Comparison of ENCODE assay signal across 17 cellular contexts in genomic region chr7:126776506-126776905, GRCh38.
DNase-seq lines count a peak whose midpoint lies in the region; ATAC-seq and TF ChIP-seq lines count a peak whose summit lies in the region.
"Had no signal": no experiment of that assay in that cellular context is flagged by ENCODE, and none has a peak within 500 bp of the region (broad histone marks: within the 10 kb centered on the region; RNA-seq: fewer than 3 reads in every experiment).

No MANE protein-coding gene starts in this region.

- no peaks in the 10 kb centered on the region for H3K9me3 Mint-ChIP-seq in Caco-2 (ENCODE audit: unreplicated experiment)
- H3K9me3 Mint-ChIP-seq: CD4-positive, alpha-beta T cell had no signal

- DNase-seq in DMS79 treated with DMSO at 0.1 percent for 48 hours (lab: John Stamatoyannopoulos, UW): peak; percentile 81
- DNase-seq in Karpas-422: peak; percentile 26
- DNase-seq in NOMO-1 (lab: John Stamatoyannopoulos, UW; ENCODE audit: unreplicated experiment in 2 of 2): peak; percentile 6 to 37
- DNase-seq in islet precursor cell: peak; percentile 55
- no peak for DNase-seq in Caco-2
- no peak for DNase-seq in gastrocnemius medialis
- no peak for DNase-seq in uterus
- DNase-seq: ACHN; CD4-positive, alpha-beta T cell; DMS153; DND-41; EL; GM23248 had no signal

- no peak for TF ChIP-seq POLR2A in gastrocnemius medialis (IDR thresholded peaks at IDR 0.05)
- TF ChIP-seq POLR2A in uterus (IDR thresholded peaks at IDR 0.05): no peak

- H3K36me3 Mint-ChIP-seq in Caco-2 (ENCODE audit: insufficient read depth, unreplicated experiment): no peaks in the 10 kb centered on the region

- no peak overlapping the region for H3K27ac ChIP-seq in Karpas-422 (ENCODE audit: low read length)
- no peak overlapping the region for H3K27ac ChIP-seq in gastrocnemius medialis
- no peak overlapping the region for H3K27ac ChIP-seq in uterus
- H3K27ac ChIP-seq: C4-2B, GM23248, HL-60 had no signal

- ATAC-seq in gastrocnemius medialis: no peak
- ATAC-seq in GM21717 (IDR thresholded peaks at IDR 0.05; ENCODE audit: unreplicated experiment): no peak

- no peak overlapping the region for H3K4me3 Mint-ChIP-seq in Caco-2 (ENCODE audit: unreplicated experiment)
- H3K4me3 Mint-ChIP-seq: CD4-positive, alpha-beta T cell had no signal

- H3K9me2 ChIP-seq in Karpas-422 (replicated peaks; ENCODE audit: insufficient read depth, low read length): no peaks in the 10 kb centered on the region

- CTCF ChIA-PET in Caco-2 (lab: Charles Lee): no interaction called here

- no peaks in the 10 kb centered on the region for H3K79me2 ChIP-seq in Karpas-422 (ENCODE audit: low read length)

- no peaks in the 10 kb centered on the region for H4K20me1 ChIP-seq in Karpas-422 (ENCODE audit: insufficient read depth, low read depth, low read length)

- H3K9ac ChIP-seq in Karpas-422 (ENCODE audit: low read length): no peak overlapping the region
- H3K9ac ChIP-seq: GM23248 had no signal

- intact Hi-C loops in Caco-2 (cut with micrococcal nuclease; ENCODE audit: unreplicated experiment): no loop called here
- intact Hi-C loops in gastrocnemius medialis (cut with DNase I; ENCODE audit: low total_unique reads): no loop called here
- intact Hi-C loops in uterus (cut with DNase I; ENCODE audit: low total_unique reads): no loop called here

- H3K4me3 ChIP-seq in Karpas-422 (ENCODE audit: low read length): no peak overlapping the region
- no peak overlapping the region for H3K4me3 ChIP-seq in Caco-2 (ENCODE audit: low read depth, low read length)
- H3K4me3 ChIP-seq in gastrocnemius medialis: no peak overlapping the region
- H3K4me3 ChIP-seq in uterus: no peak overlapping the region
- H3K4me3 ChIP-seq: GM23248, HAP-1 had no signal

- H3K27me3 Mint-ChIP-seq in Caco-2 (ENCODE audit: insufficient read depth, unreplicated experiment): peaks cover 7% of the 10 kb centered on the region
- H3K27me3 Mint-ChIP-seq: CD4-positive, alpha-beta T cell had no signal

- H2AFZ ChIP-seq in Karpas-422 (ENCODE audit: low read length): no peak overlapping the region
- H2AFZ ChIP-seq: GM23248 had no signal

- H3K9me3 ChIP-seq in Karpas-422 (ENCODE audit: low read length) (no peaks in the 10 kb centered on the region), Caco-2 (no peaks in the 10 kb centered on the region), gastrocnemius medialis (no peaks in the 10 kb centered on the region), uterus (no peaks in the 10 kb centered on the region)
- H3K9me3 ChIP-seq: HAP-1 had no signal

- H3K27ac Mint-ChIP-seq in Caco-2 (ENCODE audit: unreplicated experiment): no peak overlapping the region
- H3K27ac Mint-ChIP-seq: CD4-positive, alpha-beta T cell had no signal

- H3K4me1 Mint-ChIP-seq in Caco-2 (ENCODE audit: low read depth, unreplicated experiment): no peaks in the 10 kb centered on the region

- in situ Hi-C loops in gastrocnemius medialis (cut with MboI; ENCODE audit: low sequenced_read_pairs in 4 of 4): no loop called here

- POLR2A ChIA-PET in Caco-2 (lab: Charles Lee): no interaction called here

- H3K4me2 ChIP-seq in Karpas-422 (ENCODE audit: low read depth, low read length, poor library complexity, severe bottlenecking): no peak overlapping the region

- H3K4me1 ChIP-seq in Karpas-422 (ENCODE audit: low read length) (no peaks in the 10 kb centered on the region), Caco-2 (no peaks in the 10 kb centered on the region), gastrocnemius medialis (no peaks in the 10 kb centered on the region), uterus (no peaks in the 10 kb centered on the region)
- H3K4me1 ChIP-seq: HAP-1 had no signal

- BruUV-seq in Caco-2 (replicated peaks; lab: Mats Ljungman, UMichigan): no TSS peak

- TF ChIP-seq CTCF in Caco-2 (IDR thresholded peaks at IDR 0.05; ENCODE audit: insufficient read depth in 1 of 2, low read depth in 1 of 2, low read length in 1 of 2, severe bottlenecking in 1 of 2, unreplicated experiment in 1 of 2) (no peak), gastrocnemius medialis (IDR thresholded peaks at IDR 0.05 in 4 of 5, conservative IDR thresholded peaks at IDR 0.05 in 1 of 5) (no peak), uterus (IDR thresholded peaks at IDR 0.05) (no peak)

- no peaks in the 10 kb centered on the region for H3K36me3 ChIP-seq in Karpas-422 (ENCODE audit: insufficient read depth, low read length)
- no peaks in the 10 kb centered on the region for H3K36me3 ChIP-seq in Caco-2 (ENCODE audit: control insufficient read depth, insufficient read depth, low read length)
- no peaks in the 10 kb centered on the region for H3K36me3 ChIP-seq in gastrocnemius medialis
- no peaks in the 10 kb centered on the region for H3K36me3 ChIP-seq in uterus
- H3K36me3 ChIP-seq: HAP-1 had no signal

- H3K27me3 ChIP-seq in Karpas-422 (ENCODE audit: low read length) (no peaks in the 10 kb centered on the region), Caco-2 (replicated peaks; ENCODE audit: control insufficient read depth, insufficient read depth, low read length) (no peaks in the 10 kb centered on the region), gastrocnemius medialis (no peaks in the 10 kb centered on the region), uterus (no peaks in the 10 kb centered on the region)

Comparison
In these comparisons a context has a peak if more than half of its experiments do, and no peak if none do; other contexts are left out.
1. DNase-seq: peak in DMS79 treated with DMSO at 0.1 percent for 48 hours (single experiment), Karpas-422 (single experiment), NOMO-1 (2 of 2) and islet precursor cell (single experiment); none in Caco-2 (0 of 2), gastrocnemius medialis (0 of 2) and uterus (0 of 2).